9 cellular contexts compared by ENCODE assay signal in genomic region chr9:37119360-37119759, GRCh38. TPM values are rescaled to one million over a fixed set of nuclear protein-coding genes. Genes with fewer than 3 reads are reported as not detected.
A peak's percentile ranks its signal among the peaks of the same experiment; 100 is the strongest.
DNase-seq lines count a peak whose midpoint lies in the region; ATAC-seq and TF ChIP-seq lines count a peak whose summit lies in the region.
"Had no signal": no experiment of that assay in that cellular context is flagged by ENCODE, and none has a peak within 500 bp of the region (broad histone marks: within the 10 kb centered on the region; RNA-seq: fewer than 3 reads in every experiment).

No MANE protein-coding gene starts in this region.

- H3K9me3 ChIP-seq in HEK293 (ENCODE audit: control insufficient read depth, insufficient read depth, low read depth, low read length), result no peaks in the 10 kb centered on the region
- H3K9me3 ChIP-seq in adipocyte (ENCODE audit: control insufficient read depth, low read length), result no peaks in the 10 kb centered on the region
- H3K9me3 ChIP-seq: colonic mucosa had no signal

- H3K36me3 ChIP-seq in HEK293 (ENCODE audit: control insufficient read depth in 2 of 2, insufficient read depth in 1 of 2, low read length in 2 of 2) (no peaks in the 10 kb centered on the region), adipocyte (ENCODE audit: control insufficient read depth, insufficient read depth, low read length, severe bottlenecking) (no peaks in the 10 kb centered on the region)
- H3K36me3 ChIP-seq: colonic mucosa had no signal

- H3K27ac ChIP-seq in C4-2B (peak overlapping the region; percentile 82), HEK293 (ENCODE audit: extremely low read depth, low read depth, low read length) (no peak overlapping the region; the same call in 1 of the 2 replicates)

- H3K9ac ChIP-seq in adipocyte (ENCODE audit: low read length), result peak overlapping the region; percentile 93

- H3K4me3 ChIP-seq in HEK293 (ENCODE audit: low read depth, low read length), result no peak overlapping the region
- peak overlapping the region; percentile 86 for H3K4me3 ChIP-seq in adipocyte (ENCODE audit: low read length)

- no peaks in the 10 kb centered on the region for H3K36me3 Mint-ChIP-seq in naive B cell

- H3K9me3 Mint-ChIP-seq in naive B cell, result peaks cover 0 to 6% (median 0%) of the 10 kb centered on the region in 7 donors

- CTCF ChIA-PET in HEK293 (lab: Yijun Ruan, JAX), result interaction anchor here (1.3 kb wide), 1 partner anchor 189 kb away, joined by 3 read pairs; no protein-coding TSS in a partner anchor

- H3K4me3 Mint-ChIP-seq in naive B cell, result peak overlapping the region; percentile 85 to 99 (median 98)

- POLR2A ChIA-PET in HEK293 (lab: Yijun Ruan, JAX), result interaction anchor here (0.7 to 2.3 kb wide), 4 partner anchors 18 to 468 kb away, joined by 3 to 28 read pairs (median 4); no protein-coding TSS in a partner anchor

- H3K27me3 Mint-ChIP-seq in naive B cell, result no peaks in the 10 kb centered on the region

- H3K4me1 ChIP-seq in HEK293 (ENCODE audit: control insufficient read depth, insufficient read depth, low read length) (no peaks in the 10 kb centered on the region), adipocyte (ENCODE audit: control insufficient read depth, insufficient read depth, low read length) (peaks cover 13% of the 10 kb centered on the region)
- H3K4me1 ChIP-seq: colonic mucosa had no signal

- DNase-seq in adipocyte (ENCODE audit: low read depth) (no peak), naive B cell (no peak), COR-L47 (lab: John Stamatoyannopoulos, UW) (no peak)
- DNase-seq in stimulated activated CD4-positive, alpha-beta T cell treated with anti-CD3 and anti-CD28 coated beads, Interleukin-4, amount 100 ng/mL, for 24 hours, result no peak

- H3K27me3 ChIP-seq in adipocyte (replicated peaks; ENCODE audit: control insufficient read depth, insufficient read depth, low read length), result no peaks in the 10 kb centered on the region
- H3K27me3 ChIP-seq: colonic mucosa had no signal

- ATAC-seq in naive B cell (ENCODE audit: low read depth in 2 of 2) (no peak), HG02571 (IDR thresholded peaks at IDR 0.05; ENCODE audit: unreplicated experiment) (no peak), GM19023 (IDR thresholded peaks at IDR 0.05; ENCODE audit: unreplicated experiment) (no peak)

- peaks cover 43 to 57% (median 46%) of the 10 kb centered on the region in 3 donors for H3K4me1 Mint-ChIP-seq in naive B cell

- H3K27ac Mint-ChIP-seq in naive B cell, result peak overlapping the region in 4 of 6 donors; percentile 29 to 96 (median 62)

- TF ChIP-seq CTCF in C4-2B (conservative IDR thresholded peaks at IDR 0.05) (no peak), HEK293 (tag by site-specific recombination; IDR thresholded peaks at IDR 0.05) (no peak)

TF ChIP-seq in HEK293, 187 proteins besides CTCF, POLR2A, EP300 and RAD21:
- no peak for TF ChIP-seq ELK4 (IDR thresholded peaks at IDR 0.05; ENCODE audit: borderline replicate concordance, low read depth, low read length)
- TF ChIP-seq ZNF362 (tag by site-specific recombination; IDR thresholded peaks at IDR 0.05), result peak; percentile 71

RNA-seq across cellular contexts. Expression of gene ZCCHC7, which starts 1.0 kb away (rescaled TPM):
- 100 to 1,000 TPM; 156 to 214 (median 187) TPM for polyA plus RNA-seq in naive B cell (ENCODE audit: low read depth in 6 of 6)
